Comparison of ENCODE assay signal across 7 cellular contexts in genomic region chr22:23070418-23071162, GRCh38. TPM values are rescaled to one million over a fixed set of nuclear protein-coding genes. Genes with fewer than 3 reads are reported as not detected.
DNase-seq lines count a peak whose midpoint lies in the region; ATAC-seq and TF ChIP-seq lines count a peak whose summit lies in the region.

TSS of gene GNAZ (plus strand) at chr22:23070519. CDS start at chr22:23095696, 25,177 bp downstream.

- H3K9ac ChIP-seq in duodenal mucosa (ENCODE audit: low read depth in 1 of 2, low read length in 2 of 2) (peak within 1 kb of the TSS in 1 of 2 donors; percentile 26), mesendoderm (ENCODE audit: low read length) (peak within 1 kb of the TSS; percentile 62)

- no peak within 1 kb of the TSS for H3K23ac ChIP-seq in mesendoderm (ENCODE audit: low read length)

- no peak within 1 kb of the TSS for H4K5ac ChIP-seq in mesendoderm (ENCODE audit: low read length)

- no CpG with 5 or more reads among the region's 83 CpGs for WGBS in mesendoderm (ENCODE audit: extremely low coverage, insufficient coverage, low lambda C conversion rate)

- H3K27me3 ChIP-seq in duodenal mucosa (ENCODE audit: control insufficient read depth in 1 of 2, insufficient read depth in 2 of 2, low read length in 2 of 2), result peaks cover 9 to 24% of the 10 kb centered on the region in 2 donors
- H3K27me3 ChIP-seq in mesendoderm (ENCODE audit: insufficient read depth, low read length, poor library complexity), result peaks cover 6% of the 10 kb centered on the region

- H4K8ac ChIP-seq in mesendoderm (ENCODE audit: low read depth, low read length), result no peak within 1 kb of the TSS

- peaks cover 3% of the 10 kb centered on the region for H3K4me1 Mint-ChIP-seq in T-helper 1 cell treated with Interleukin-12 subunit alpha and Interleukin-12 subunit beta and Interleukin-4 antibody, amounts not matched to agents 30 μg/mL and 1 μg/mL, for 36 hours (ENCODE audit: low read depth)

- no peaks in the 10 kb centered on the region for H3K9me3 ChIP-seq in duodenal mucosa (ENCODE audit: control insufficient read depth in 1 of 2, low read length in 2 of 2)

- H2BK120ac ChIP-seq in mesendoderm (ENCODE audit: low read depth, low read length), result no peak within 1 kb of the TSS

- H2BK15ac ChIP-seq in mesendoderm (replicated peaks; ENCODE audit: low read depth), result no peak within 1 kb of the TSS

- peak within 1 kb of the TSS; percentile 74 for H3K56ac ChIP-seq in mesendoderm (ENCODE audit: low read length)

- no peak within 1 kb of the TSS for H3K27ac Mint-ChIP-seq in T-helper 1 cell treated with Interleukin-12 subunit alpha and Interleukin-12 subunit beta and Interleukin-4 antibody, amounts not matched to agents 30 μg/mL and 1 μg/mL, for 36 hours

- no peak within 1 kb of the TSS for H2BK5ac ChIP-seq in mesendoderm (ENCODE audit: low read length)

- peak within 1 kb of the TSS; percentile 75 for H3K4me2 ChIP-seq in mesendoderm (ENCODE audit: low read length)

- H3K27me3 Mint-ChIP-seq in T-helper 1 cell treated with Interleukin-12 subunit alpha and Interleukin-12 subunit beta and Interleukin-4 antibody, amounts not matched to agents 30 μg/mL and 1 μg/mL, for 36 hours (ENCODE audit: low read depth), result peaks cover 56% of the 10 kb centered on the region

- H3K9me3 Mint-ChIP-seq in T-helper 1 cell treated with Interleukin-12 subunit alpha and Interleukin-12 subunit beta and Interleukin-4 antibody, amounts not matched to agents 30 μg/mL and 1 μg/mL, for 36 hours, result no peaks in the 10 kb centered on the region

- no peak within 1 kb of the TSS for H3K27ac ChIP-seq in duodenal mucosa (ENCODE audit: low read depth, low read length)
- no peak within 1 kb of the TSS for H3K27ac ChIP-seq in mesendoderm (ENCODE audit: low read depth, low read length)
- H3K27ac ChIP-seq in temporal lobe (ENCODE audit: low read depth, low read length), result peak within 1 kb of the TSS; percentile 60

- H3K4me3 ChIP-seq in duodenal mucosa (ENCODE audit: low read depth in 1 of 2, low read length in 2 of 2) (peak within 1 kb of the TSS; percentile 70 to 73), mesendoderm (ENCODE audit: low read length) (peak within 1 kb of the TSS; percentile 21)

- H3K36me3 Mint-ChIP-seq in T-helper 1 cell treated with Interleukin-12 subunit alpha and Interleukin-12 subunit beta and Interleukin-4 antibody, amounts not matched to agents 30 μg/mL and 1 μg/mL, for 36 hours (ENCODE audit: low read depth), result no peaks in the 10 kb centered on the region

- H3K36me3 ChIP-seq in duodenal mucosa (ENCODE audit: control insufficient read depth in 1 of 2, insufficient read depth in 2 of 2, low read length in 2 of 2) (no peaks in the 10 kb centered on the region), mesendoderm (ENCODE audit: control insufficient read depth, insufficient read depth, low read length) (no peaks in the 10 kb centered on the region)

- peak within 1 kb of the TSS; percentile 77 for H3K4me3 Mint-ChIP-seq in T-helper 1 cell treated with Interleukin-12 subunit alpha and Interleukin-12 subunit beta and Interleukin-4 antibody, amounts not matched to agents 30 μg/mL and 1 μg/mL, for 36 hours

- in situ Hi-C loops in GM13976 (cut with MboI; ENCODE audit: low sequenced_read_pairs, unreplicated experiment), result no loop called here

- no peak for TF ChIP-seq CTCF in GM13976 (IDR thresholded peaks at IDR 0.05; ENCODE audit: borderline replicate concordance, control extremely low read depth, extremely low read depth, insufficient read depth, missing control alignments)

- H3K4me1 ChIP-seq in duodenal mucosa (ENCODE audit: control insufficient read depth in 1 of 2, insufficient read depth in 2 of 2, low read length in 2 of 2), result peaks cover 4 to 6% of the 10 kb centered on the region in 2 donors
- H3K4me1 ChIP-seq in mesendoderm (ENCODE audit: control insufficient read depth, low read depth, low read length), result no peaks in the 10 kb centered on the region

- peak; percentile 68 for DNase-seq in GM13976 (ENCODE audit: low spot score)
- peak; percentile 30 for DNase-seq in mesendoderm
- no peak for DNase-seq in NCI-H2196 treated with DMSO at 0.1 percent for 48 hours (lab: John Stamatoyannopoulos, UW; ENCODE audit: unreplicated experiment)

- H3K79me1 ChIP-seq in mesendoderm (ENCODE audit: low read length), result peaks cover 2% of the 10 kb centered on the region

- no peak within 1 kb of the TSS for H3K4ac ChIP-seq in mesendoderm (ENCODE audit: low read depth, low read length)

- H3K18ac ChIP-seq in mesendoderm (ENCODE audit: low read length), result peak within 1 kb of the TSS; percentile 22

- no peak within 1 kb of the TSS for H2AK5ac ChIP-seq in mesendoderm (ENCODE audit: low read length)

- peak; percentile 19 for ATAC-seq in HG02840 (IDR thresholded peaks at IDR 0.05; ENCODE audit: low FRiP score, unreplicated experiment)

- H3K79me2 ChIP-seq in mesendoderm (ENCODE audit: control insufficient read depth, insufficient read depth, low read length), result no peaks in the 10 kb centered on the region

RNA-seq across cellular contexts. Expression of gene GNAZ, which starts in this region (rescaled TPM):
- 4.0 TPM for polyA plus RNA-seq in mesendoderm (2013, experiment 1 of 2)
- 3.9 TPM for polyA plus RNA-seq in mesendoderm (2013, experiment 2 of 2)
- total RNA-seq in temporal lobe, result 124 TPM
